Comparison of ENCODE assay signal across 1 cellular context in the genomic region with DNA sequence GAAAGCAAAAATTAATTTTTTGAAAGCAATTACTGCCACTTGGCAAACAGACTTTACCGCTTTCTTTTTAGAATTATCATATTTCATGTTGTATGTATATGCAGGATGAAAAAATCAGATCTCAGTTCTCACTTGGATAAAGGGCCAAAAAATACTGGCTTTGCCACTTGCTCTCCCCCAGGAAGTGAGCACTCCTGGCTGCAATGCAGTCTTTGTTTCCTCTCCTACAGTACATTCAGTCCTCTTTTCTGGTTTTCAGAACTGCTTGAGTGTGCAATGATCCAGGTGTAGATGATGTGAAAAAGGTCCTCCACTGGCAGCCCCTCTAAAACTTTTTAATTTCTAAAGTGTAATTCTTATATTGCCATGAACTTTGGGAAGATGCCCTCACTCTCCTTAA.
TF ChIP-seq lines count a peak whose summit lies in the region.

No MANE protein-coding gene starts in this region.

TF ChIP-seq in GM23338, 12 proteins besides CTCF, POLR2A, EP300 and RAD21 (continued from another document):
- TF ChIP-seq, protein P1, sequence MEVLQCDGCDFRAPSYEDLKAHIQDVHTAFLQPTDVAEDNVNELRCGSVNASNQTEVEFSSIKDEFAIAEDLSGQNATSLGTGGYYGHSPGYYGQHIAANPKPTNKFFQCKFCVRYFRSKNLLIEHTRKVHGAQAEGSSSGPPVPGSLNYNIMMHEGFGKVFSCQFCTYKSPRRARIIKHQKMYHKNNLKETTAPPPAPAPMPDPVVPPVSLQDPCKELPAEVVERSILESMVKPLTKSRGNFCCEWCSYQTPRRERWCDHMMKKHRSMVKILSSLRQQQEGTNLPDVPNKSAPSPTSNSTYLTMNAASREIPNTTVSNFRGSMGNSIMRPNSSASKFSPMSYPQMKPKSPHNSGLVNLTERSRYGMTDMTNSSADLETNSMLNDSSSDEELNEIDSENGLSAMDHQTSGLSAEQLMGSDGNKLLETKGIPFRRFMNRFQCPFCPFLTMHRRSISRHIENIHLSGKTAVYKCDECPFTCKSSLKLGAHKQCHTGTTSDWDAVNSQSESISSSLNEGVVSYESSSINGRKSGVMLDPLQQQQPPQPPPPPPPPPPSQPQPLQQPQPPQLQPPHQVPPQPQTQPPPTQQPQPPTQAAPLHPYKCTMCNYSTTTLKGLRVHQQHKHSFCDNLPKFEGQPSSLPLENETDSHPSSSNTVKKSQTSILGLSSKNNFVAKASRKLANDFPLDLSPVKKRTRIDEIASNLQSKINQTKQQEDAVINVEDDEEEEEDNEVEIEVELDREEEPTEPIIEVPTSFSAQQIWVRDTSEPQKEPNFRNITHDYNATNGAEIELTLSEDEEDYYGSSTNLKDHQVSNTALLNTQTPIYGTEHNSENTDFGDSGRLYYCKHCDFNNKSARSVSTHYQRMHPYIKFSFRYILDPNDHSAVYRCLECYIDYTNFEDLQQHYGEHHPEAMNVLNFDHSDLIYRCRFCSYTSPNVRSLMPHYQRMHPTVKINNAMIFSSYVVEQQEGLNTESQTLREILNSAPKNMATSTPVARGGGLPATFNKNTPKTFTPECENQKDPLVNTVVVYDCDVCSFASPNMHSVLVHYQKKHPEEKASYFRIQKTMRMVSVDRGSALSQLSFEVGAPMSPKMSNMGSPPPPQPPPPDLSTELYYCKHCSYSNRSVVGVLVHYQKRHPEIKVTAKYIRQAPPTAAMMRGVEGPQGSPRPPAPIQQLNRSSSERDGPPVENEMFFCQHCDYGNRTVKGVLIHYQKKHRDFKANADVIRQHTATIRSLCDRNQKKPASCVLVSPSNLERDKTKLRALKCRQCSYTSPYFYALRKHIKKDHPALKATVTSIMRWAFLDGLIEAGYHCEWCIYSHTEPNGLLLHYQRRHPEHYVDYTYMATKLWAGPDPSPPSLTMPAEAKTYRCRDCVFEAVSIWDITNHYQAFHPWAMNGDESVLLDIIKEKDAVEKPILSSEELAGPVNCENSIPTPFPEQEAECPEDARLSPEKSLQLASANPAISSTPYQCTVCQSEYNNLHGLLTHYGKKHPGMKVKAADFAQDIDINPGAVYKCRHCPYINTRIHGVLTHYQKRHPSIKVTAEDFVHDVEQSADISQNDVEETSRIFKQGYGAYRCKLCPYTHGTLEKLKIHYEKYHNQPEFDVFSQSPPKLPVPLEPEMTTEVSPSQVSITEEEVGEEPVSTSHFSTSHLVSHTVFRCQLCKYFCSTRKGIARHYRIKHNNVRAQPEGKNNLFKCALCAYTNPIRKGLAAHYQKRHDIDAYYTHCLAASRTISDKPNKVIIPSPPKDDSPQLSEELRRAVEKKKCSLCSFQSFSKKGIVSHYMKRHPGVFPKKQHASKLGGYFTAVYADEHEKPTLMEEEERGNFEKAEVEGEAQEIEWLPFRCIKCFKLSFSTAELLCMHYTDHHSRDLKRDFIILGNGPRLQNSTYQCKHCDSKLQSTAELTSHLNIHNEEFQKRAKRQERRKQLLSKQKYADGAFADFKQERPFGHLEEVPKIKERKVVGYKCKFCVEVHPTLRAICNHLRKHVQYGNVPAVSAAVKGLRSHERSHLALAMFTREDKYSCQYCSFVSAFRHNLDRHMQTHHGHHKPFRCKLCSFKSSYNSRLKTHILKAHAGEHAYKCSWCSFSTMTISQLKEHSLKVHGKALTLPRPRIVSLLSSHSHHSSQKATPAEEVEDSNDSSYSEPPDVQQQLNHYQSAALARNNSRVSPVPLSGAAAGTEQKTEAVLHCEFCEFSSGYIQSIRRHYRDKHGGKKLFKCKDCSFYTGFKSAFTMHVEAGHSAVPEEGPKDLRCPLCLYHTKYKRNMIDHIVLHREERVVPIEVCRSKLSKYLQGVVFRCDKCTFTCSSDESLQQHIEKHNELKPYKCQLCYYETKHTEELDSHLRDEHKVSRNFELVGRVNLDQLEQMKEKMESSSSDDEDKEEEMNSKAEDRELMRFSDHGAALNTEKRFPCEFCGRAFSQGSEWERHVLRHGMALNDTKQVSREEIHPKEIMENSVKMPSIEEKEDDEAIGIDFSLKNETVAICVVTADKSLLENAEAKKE (CRISPR knock-in tag; IDR thresholded peaks at IDR 0.05): no peak
- TF ChIP-seq EZH2phosphoT487 (IDR thresholded peaks at IDR 0.05; ENCODE audit: unreplicated experiment): no peak
- TF ChIP-seq, protein P2, sequence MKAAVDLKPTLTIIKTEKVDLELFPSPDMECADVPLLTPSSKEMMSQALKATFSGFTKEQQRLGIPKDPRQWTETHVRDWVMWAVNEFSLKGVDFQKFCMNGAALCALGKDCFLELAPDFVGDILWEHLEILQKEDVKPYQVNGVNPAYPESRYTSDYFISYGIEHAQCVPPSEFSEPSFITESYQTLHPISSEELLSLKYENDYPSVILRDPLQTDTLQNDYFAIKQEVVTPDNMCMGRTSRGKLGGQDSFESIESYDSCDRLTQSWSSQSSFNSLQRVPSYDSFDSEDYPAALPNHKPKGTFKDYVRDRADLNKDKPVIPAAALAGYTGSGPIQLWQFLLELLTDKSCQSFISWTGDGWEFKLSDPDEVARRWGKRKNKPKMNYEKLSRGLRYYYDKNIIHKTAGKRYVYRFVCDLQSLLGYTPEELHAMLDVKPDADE (IDR thresholded peaks at IDR 0.05): no peak
- no peak for TF ChIP-seq NANOG (IDR thresholded peaks at IDR 0.05; ENCODE audit: borderline replicate concordance)
- no peak for TF ChIP-seq JUNB (IDR thresholded peaks at IDR 0.05; ENCODE audit: unreplicated experiment)
- no peak for TF ChIP-seq STAT1 (IDR thresholded peaks at IDR 0.05; ENCODE audit: unreplicated experiment)
